1 cellular context compared by ENCODE assay signal in genomic region chr11:45906096-45906682, GRCh38.
TF ChIP-seq lines count a peak whose summit lies in the region.

No MANE protein-coding gene starts in this region.

TF ChIP-seq in SK-N-SH, 30 proteins besides CTCF, POLR2A, EP300 and RAD21 (continued from another document):
- TF ChIP-seq RCOR1 (IDR thresholded peaks at IDR 0.05; ENCODE audit: low read length) (no peak), YY1 (IDR thresholded peaks at IDR 0.05; ENCODE audit: low read depth) (no peak), GABPA (IDR thresholded peaks at IDR 0.05; ENCODE audit: low read depth) (no peak), RFX5 (IDR thresholded peaks at IDR 0.05; ENCODE audit: low read length) (no peak), GATA2 (CRISPR knock-in tag; IDR thresholded peaks at IDR 0.05) (no peak), TCF12 (IDR thresholded peaks at IDR 0.05) (no peak), FOXM1 (IDR thresholded peaks at IDR 0.05; ENCODE audit: low read depth) (no peak), TEAD4 (IDR thresholded peaks at IDR 0.05; ENCODE audit: borderline replicate concordance, insufficient read depth) (no peak), FOXJ3 (CRISPR knock-in tag; IDR thresholded peaks at IDR 0.05) (no peak), MEF2A (IDR thresholded peaks at IDR 0.05; ENCODE audit: borderline replicate concordance, low read depth) (no peak), USF1 (IDR thresholded peaks at IDR 0.05; ENCODE audit: borderline replicate concordance, low read depth) (no peak), ELF1 (IDR thresholded peaks at IDR 0.05) (no peak)
